Comparison of ENCODE assay signal across 12 cellular contexts in the genomic region with DNA sequence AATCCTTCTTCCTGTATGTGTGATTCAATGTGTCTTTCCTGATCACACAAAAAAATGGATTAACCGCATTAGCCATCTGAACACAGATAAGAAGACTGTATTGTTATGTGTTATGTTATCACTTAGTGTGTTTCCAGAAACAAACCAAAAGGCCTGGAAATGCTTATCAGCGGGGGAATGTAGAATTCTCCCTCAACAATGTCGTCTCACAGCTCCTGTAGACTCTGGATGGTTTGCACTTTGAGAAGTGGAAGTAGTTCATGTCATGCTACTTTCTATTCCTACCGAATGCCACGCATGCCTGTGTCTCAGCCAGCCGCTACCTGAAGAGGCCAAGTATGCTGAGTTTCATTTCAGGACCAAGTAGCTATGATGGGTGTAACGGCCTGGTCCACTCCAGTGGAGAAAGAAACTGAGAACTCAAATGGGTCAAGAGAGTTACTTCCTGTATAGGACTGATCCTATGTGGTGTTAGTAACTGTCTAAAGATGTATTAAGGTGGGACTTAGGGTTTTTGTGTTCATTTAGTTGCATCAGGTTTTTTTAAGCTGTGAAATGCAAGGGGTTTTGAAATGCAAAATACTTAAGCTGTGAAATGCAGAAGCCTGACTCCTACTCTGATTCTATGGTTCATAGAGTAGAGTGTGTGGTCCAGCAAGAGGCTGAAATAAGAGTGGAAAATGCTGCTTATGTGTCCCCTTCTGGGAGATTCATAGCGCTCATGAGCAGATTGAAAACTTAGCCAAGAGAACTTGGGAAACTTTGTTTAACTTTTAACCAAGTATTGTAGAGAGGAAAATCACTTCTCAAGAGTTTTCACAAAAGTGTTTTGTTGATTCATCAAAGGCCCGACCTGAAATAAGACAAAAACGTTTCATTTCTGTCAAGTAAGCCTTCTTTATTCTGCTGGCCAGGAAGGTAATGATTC.
A peak's percentile ranks its signal among the peaks of the same experiment; 100 is the strongest.
DNase-seq lines count a peak whose midpoint lies in the region; ATAC-seq, FAIRE-seq and TF ChIP-seq lines count a peak whose summit lies in the region.
"Had no signal": no experiment of that assay in that cellular context is flagged by ENCODE, and none has a peak within 500 bp of the region (broad histone marks: within the 10 kb centered on the region; RNA-seq: fewer than 3 reads in every experiment).

No MANE protein-coding gene starts in this region.

- H3K4me1 Mint-ChIP-seq in mesothelial cell of epicardium = peaks cover 69% of the 10 kb centered on the region

- H3K36me3 Mint-ChIP-seq in mesothelial cell of epicardium = peaks cover 7% of the 10 kb centered on the region

- ATAC-seq in GM18520 (IDR thresholded peaks at IDR 0.05; ENCODE audit: unreplicated experiment) = peak; percentile 49
- peak; percentile 72 for ATAC-seq in HG02852 (IDR thresholded peaks at IDR 0.05; ENCODE audit: unreplicated experiment)
- no peak for ATAC-seq in HG02973 (IDR thresholded peaks at IDR 0.05; ENCODE audit: unreplicated experiment)
- ATAC-seq: left ventricle myocardium superior had no signal

- TF ChIP-seq CTCF in mesothelial cell of epicardium (IDR thresholded peaks at IDR 0.05; ENCODE audit: unreplicated experiment) = no peak

- DNase-seq in amniotic epithelial cell (ENCODE audit: low read depth) (peak; percentile 81), mesothelial cell of epicardium (ENCODE audit: low spot score in 2 of 2, unreplicated experiment in 2 of 2) (no peak), dedifferentiated amniotic fluid mesenchymal stem cell (ENCODE audit: extremely low spot score) (no peak), NCI-H2196 (lab: John Stamatoyannopoulos, UW; ENCODE audit: unreplicated experiment) (no peak), urothelium cell line (ENCODE audit: low spot score) (no peak)
- DNase-seq: activated CD4-positive, alpha-beta T cell treated with anti-CD3 and anti-CD28 coated beads, Interleukin-2, amount 10 ng/mL, durations not matched to agents 7 days and 5 days; H7; left ventricle myocardium superior; NCI-H510A had no signal

- H3K27ac Mint-ChIP-seq in mesothelial cell of epicardium = peak overlapping the region; percentile 94
- H3K27ac Mint-ChIP-seq: activated CD4-positive, alpha-beta T cell treated with anti-CD3 and anti-CD28 coated beads, Interleukin-2, amount 10 ng/mL, durations not matched to agents 7 days and 5 days had no signal

- H3K27me3 Mint-ChIP-seq in mesothelial cell of epicardium (ENCODE audit: low read depth) = no peaks in the 10 kb centered on the region
- H3K27me3 Mint-ChIP-seq: activated CD4-positive, alpha-beta T cell treated with anti-CD3 and anti-CD28 coated beads, Interleukin-2, amount 10 ng/mL, durations not matched to agents 7 days and 5 days had no signal

- FAIRE-seq in urothelium cell line (lab: Jason Lieb, UNC) = no peak

- H3K4me3 Mint-ChIP-seq in mesothelial cell of epicardium = no peak overlapping the region
- H3K4me3 Mint-ChIP-seq: activated CD4-positive, alpha-beta T cell treated with anti-CD3 and anti-CD28 coated beads, Interleukin-2, amount 10 ng/mL, durations not matched to agents 7 days and 5 days had no signal

- no peaks in the 10 kb centered on the region for H3K9me3 Mint-ChIP-seq in mesothelial cell of epicardium
- H3K9me3 Mint-ChIP-seq: activated CD4-positive, alpha-beta T cell treated with anti-CD3 and anti-CD28 coated beads, Interleukin-2, amount 10 ng/mL, durations not matched to agents 7 days and 5 days had no signal
